10 cellular contexts compared by ENCODE assay signal in genomic region chr10:103849880-103850571, GRCh38. TPM values are rescaled to one million over a fixed set of nuclear protein-coding genes. Genes with fewer than 3 reads are reported as not detected.
DNase-seq lines count a peak whose midpoint lies in the region; ATAC-seq, FAIRE-seq and TF ChIP-seq lines count a peak whose summit lies in the region.
"Had no signal": no experiment of that assay in that cellular context is flagged by ENCODE, and none has a peak within 500 bp of the region (broad histone marks: within the 10 kb centered on the region; RNA-seq: fewer than 3 reads in every experiment).

No MANE protein-coding gene starts in this region.

- H3K4me1 Mint-ChIP-seq in glutamatergic neuron (ENCODE audit: low read depth, unreplicated experiment) (peaks cover 33% of the 10 kb centered on the region), mesothelial cell of epicardium (peaks cover 29% of the 10 kb centered on the region)

- H3K4me3 Mint-ChIP-seq in glutamatergic neuron (ENCODE audit: unreplicated experiment), result peak overlapping the region; percentile 6
- no peak overlapping the region for H3K4me3 Mint-ChIP-seq in mesothelial cell of epicardium

- H3K4me1 ChIP-seq in skeletal muscle satellite cell (ENCODE audit: control insufficient read depth, insufficient read depth, low read length), result peaks cover 77% of the 10 kb centered on the region

- DNase-seq in H4 (ENCODE audit: low spot score) (peak; percentile 45), UCSD-AML1 (lab: John Stamatoyannopoulos, UW; ENCODE audit: unreplicated experiment) (peak; percentile 50), glutamatergic neuron (no peak), mesothelial cell of epicardium (ENCODE audit: low spot score in 2 of 2, unreplicated experiment in 2 of 2) (no peak), DMS79 treated with DMSO at 0.1 percent for 48 hours (lab: John Stamatoyannopoulos, UW) (no peak), HTR-8/SVneo (ENCODE audit: insufficient read length, low spot score) (no peak)
- DNase-seq: activated CD8-positive, alpha-beta memory T cell treated with anti-CD3 and anti-CD28 coated beads, Interleukin-2, amount 50 U/mL, for 48 hours; NCI-H510A treated with DMSO at 0.1 percent for 48 hours had no signal

- H3K4me3 ChIP-seq in skeletal muscle satellite cell (ENCODE audit: low read length), result peak overlapping the region; percentile 58

- H3K9me3 Mint-ChIP-seq in glutamatergic neuron (ENCODE audit: unreplicated experiment) (peaks cover 3% of the 10 kb centered on the region), mesothelial cell of epicardium (no peaks in the 10 kb centered on the region)

- no peaks in the 10 kb centered on the region for H3K27me3 ChIP-seq in skeletal muscle satellite cell (ENCODE audit: control insufficient read depth, insufficient read depth, low read length)

- no peak for ATAC-seq in GM19023 (IDR thresholded peaks at IDR 0.05; ENCODE audit: unreplicated experiment)

- peak overlapping the region; percentile 76 for H3K9ac ChIP-seq in skeletal muscle satellite cell (ENCODE audit: low read depth, low read length)

- H3K36me3 Mint-ChIP-seq in glutamatergic neuron (ENCODE audit: unreplicated experiment), result no peaks in the 10 kb centered on the region
- H3K36me3 Mint-ChIP-seq in mesothelial cell of epicardium, result no peaks in the 10 kb centered on the region

- FAIRE-seq in HTR-8/SVneo (lab: Jason Lieb, UNC), result no peak

- H3K27ac Mint-ChIP-seq in glutamatergic neuron (ENCODE audit: unreplicated experiment) (peak overlapping the region; percentile 8), mesothelial cell of epicardium (no peak overlapping the region)

- no peaks in the 10 kb centered on the region for H3K9me3 ChIP-seq in skeletal muscle satellite cell (replicated peaks; ENCODE audit: low read length)

- H3K4me2 ChIP-seq in skeletal muscle satellite cell (ENCODE audit: low read length), result peak overlapping the region; percentile 79

- peaks cover 21% of the 10 kb centered on the region for H3K27me3 Mint-ChIP-seq in glutamatergic neuron (ENCODE audit: unreplicated experiment)
- no peaks in the 10 kb centered on the region for H3K27me3 Mint-ChIP-seq in mesothelial cell of epicardium (ENCODE audit: low read depth)

- no peaks in the 10 kb centered on the region for H3K36me3 ChIP-seq in skeletal muscle satellite cell (ENCODE audit: insufficient read depth, low read length)

- TF ChIP-seq CTCF in glutamatergic neuron (IDR thresholded peaks at IDR 0.05; ENCODE audit: partially characterized antibody, unreplicated experiment) (no peak), mesothelial cell of epicardium (IDR thresholded peaks at IDR 0.05; ENCODE audit: unreplicated experiment) (no peak)

RNA-seq across cellular contexts. Expression of gene SH3PXD2A, which starts 5.3 kb away (rescaled TPM):
- 1.2 and 1.7 TPM in 2 replicates for total RNA-seq in H4 (2014; rRNA removed; shearing (Covaris generic))
- total RNA-seq in glutamatergic neuron (ENCODE audit: unreplicated experiment) (16.7 TPM), mesothelial cell of epicardium (33.5 to 36.8 TPM (median 34.4 TPM) in 3 replicates)
- total RNA-seq in skeletal muscle satellite cell (2012; rRNA removed), result 14.4 and 17.0 TPM in 2 replicates

Comparison
In these comparisons a context has a peak if more than half of its experiments do, and no peak if none do; other contexts are left out.
1. DNase-seq: peak in H4 (single experiment) and UCSD-AML1 (single experiment); none in glutamatergic neuron (single experiment), mesothelial cell of epicardium (0 of 2), DMS79 treated with DMSO at 0.1 percent for 48 hours (single experiment) and HTR-8/SVneo (single experiment).